11 cellular contexts compared by ENCODE assay signal in the genomic region with DNA sequence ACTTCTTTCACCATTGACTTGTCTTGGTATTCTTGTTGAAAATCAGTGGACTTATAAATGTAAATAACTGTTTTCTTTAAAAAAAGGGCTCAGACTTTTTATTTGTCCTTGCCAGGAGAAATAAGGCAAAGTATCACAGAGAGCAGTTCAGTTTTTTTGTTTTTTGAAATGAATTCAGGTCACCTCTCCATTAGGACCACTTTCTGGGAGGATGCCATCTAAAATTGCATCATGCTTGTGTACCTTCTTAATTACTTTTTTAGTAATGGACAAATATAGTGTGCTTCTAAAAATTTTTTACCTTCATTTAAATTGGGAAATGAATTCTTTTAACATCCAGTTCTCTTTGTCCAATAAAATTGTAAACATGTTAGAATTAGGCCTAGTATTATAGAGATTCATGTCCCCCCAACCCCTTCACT.
DNase-seq lines count a peak whose midpoint lies in the region; FAIRE-seq and TF ChIP-seq lines count a peak whose summit lies in the region.
"Had no signal": no experiment of that assay in that cellular context is flagged by ENCODE, and none has a peak within 500 bp of the region (broad histone marks: within the 10 kb centered on the region; RNA-seq: fewer than 3 reads in every experiment).

No MANE protein-coding gene starts in this region.

- H3K9me3 ChIP-seq in H1 (ENCODE audit: insufficient read depth in 2 of 2, low read depth in 1 of 2, low read length in 1 of 2) (no peaks in the 10 kb centered on the region), GM23248 (ENCODE audit: low read depth) (no peaks in the 10 kb centered on the region)

- H2BK12ac ChIP-seq in H1 (ENCODE audit: low read depth, low read length), result peak overlapping the region; percentile 82; the same call in 1 of the 2 replicates

- H4K8ac ChIP-seq in H1 (ENCODE audit: extremely low read depth, insufficient read depth, low read length), result no peak overlapping the region

- H3K4me3 ChIP-seq in H1 (ENCODE audit: extremely low read depth in 1 of 4, insufficient read depth in 2 of 4, low read depth in 3 of 4, low read length in 4 of 4) (peak overlapping the region; percentile 14 to 72 (median 36); a peak in 5 of 8 replicates), GM23248 (no peak overlapping the region)

- in situ Hi-C loops in GM23248 (cut with MboI), result no loop called here

- DNase-seq in NCI-H1694 treated with DMSO at 0.1 percent for 48 hours (lab: John Stamatoyannopoulos, UW) (peak; percentile 16), NCI-H1694 (lab: John Stamatoyannopoulos, UW) (no peak), LoVo (ENCODE audit: low spot score) (peak; percentile 21), H1 (ENCODE audit: low read depth in 1 of 2, low spot score in 2 of 2) (no peak), osteocyte (ENCODE audit: extremely low spot score, unreplicated experiment) (no peak), GM23248 (no peak), GM03348 (ENCODE audit: low spot score) (no peak), iPS-NIHi11 (ENCODE audit: low spot score) (no peak)
- DNase-seq: ACHN, anterior cingulate cortex had no signal

- H3K79me1 ChIP-seq in H1 (ENCODE audit: low read depth, low read length), result no peaks in the 10 kb centered on the region

- no peaks in the 10 kb centered on the region for H3K23me2 ChIP-seq in H1 (ENCODE audit: low read depth, low read length)

- TF ChIP-seq EP300 in H1 (IDR thresholded peaks at IDR 0.05; ENCODE audit: borderline replicate concordance in 1 of 2, low read depth in 2 of 2, low read length in 2 of 2), result no peak

- H3K27me3 ChIP-seq in H1 (replicated peaks in 1 of 4; ENCODE audit: control insufficient read depth in 3 of 4, extremely low read depth in 1 of 4, insufficient read depth in 3 of 4, low read length in 3 of 4) (no peaks in the 10 kb centered on the region), GM23248 (replicated peaks; ENCODE audit: insufficient read depth) (no peaks in the 10 kb centered on the region)

- H3F3A ChIP-seq in GM23248 (ENCODE audit: insufficient read depth), result no peaks in the 10 kb centered on the region

- H3K4me3 Mint-ChIP-seq in osteocyte (ENCODE audit: unreplicated experiment), result peak overlapping the region; percentile 86

- CTCF ChIA-PET in H1 (lab: Charles Lee; ENCODE audit: partially characterized antibody), result interaction anchor here (0.6 kb wide), 1 partner anchor 1440 kb away, joined by 3 read pairs; no protein-coding TSS in a partner anchor

- no peak overlapping the region for H2BK20ac ChIP-seq in H1 (ENCODE audit: low read length)

- peak overlapping the region; percentile 80 for H3K18ac ChIP-seq in H1 (ENCODE audit: extremely low read depth, low read length)

- peak overlapping the region; percentile 92 for H3K27ac Mint-ChIP-seq in osteocyte (ENCODE audit: unreplicated experiment)

- peak overlapping the region; percentile 57; the same call in 1 of the 2 replicates for H2AK5ac ChIP-seq in H1 (ENCODE audit: low read depth, low read length)

- H3K36me3 ChIP-seq in H1 (ENCODE audit: control insufficient read depth in 2 of 4, insufficient read depth in 4 of 4, low read length in 3 of 4) (peaks cover 0 to 4% (median 0%) of the 10 kb centered on the region in 4 experiments; a peak in 1 of 8 replicates), GM23248 (ENCODE audit: low read depth) (no peaks in the 10 kb centered on the region)

- peaks cover 28% of the 10 kb centered on the region for H3K4me1 Mint-ChIP-seq in osteocyte (ENCODE audit: unreplicated experiment)

- POLR2A ChIA-PET in H1 (lab: Charles Lee; ENCODE audit: partially characterized antibody), result no interaction called here

- no peak for TF ChIP-seq CTCF in H1 (IDR thresholded peaks at IDR 0.05; ENCODE audit: control extremely low read depth in 1 of 3, insufficient read depth in 1 of 3, low read depth in 1 of 3, low read length in 3 of 3)
- TF ChIP-seq CTCF in osteocyte (IDR thresholded peaks at IDR 0.05), result no peak

- no peak overlapping the region for H4K91ac ChIP-seq in H1 (replicated peaks; ENCODE audit: insufficient read length, low read length)

- H3K14ac ChIP-seq in H1 (ENCODE audit: insufficient read length), result no peak overlapping the region

- no peaks in the 10 kb centered on the region for H3K9me2 ChIP-seq in GM23248 (ENCODE audit: insufficient read depth)

- no peak overlapping the region for H3K56ac ChIP-seq in H1 (replicated peaks; ENCODE audit: insufficient read length, low read depth, low read length)

- H3K4me1 ChIP-seq in H1 (replicated peaks in 1 of 4; ENCODE audit: control insufficient read depth in 3 of 4, insufficient read depth in 4 of 4, low read length in 3 of 4) (peaks cover 0 to 5% (median 0%) of the 10 kb centered on the region in 4 experiments; a peak in 2 of 7 replicates), GM23248 (ENCODE audit: insufficient read depth) (no peaks in the 10 kb centered on the region)

- H3K79me2 ChIP-seq in H1 (ENCODE audit: control insufficient read depth in 1 of 2, insufficient read depth in 2 of 2, low read length in 2 of 2) (no peaks in the 10 kb centered on the region), GM23248 (ENCODE audit: insufficient read depth) (no peaks in the 10 kb centered on the region)

- FAIRE-seq in H1 (lab: Jason Lieb, UNC), result no peak
- FAIRE-seq: frontal cortex had no signal

- H3K27ac ChIP-seq in H1 (ENCODE audit: low read depth, low read length) (peak overlapping the region; percentile 60), GM23248 (no peak overlapping the region)

- no peak overlapping the region for H3K23ac ChIP-seq in H1 (ENCODE audit: insufficient read length)

- peaks cover 2% of the 10 kb centered on the region for H3K36me3 Mint-ChIP-seq in osteocyte (ENCODE audit: unreplicated experiment)

- no peak for TF ChIP-seq RAD21 in H1 (IDR thresholded peaks at IDR 0.05 in 1 of 2, conservative IDR thresholded peaks at IDR 0.05 in 1 of 2; ENCODE audit: low read depth in 2 of 2, low read length in 2 of 2)

- no peak overlapping the region for H2BK15ac ChIP-seq in H1 (ENCODE audit: low read length)

- no peaks in the 10 kb centered on the region for H3K9me3 Mint-ChIP-seq in osteocyte (ENCODE audit: unreplicated experiment)

- no peak for TF ChIP-seq POLR2A in H1 (IDR thresholded peaks at IDR 0.05; ENCODE audit: control extremely low read depth in 1 of 2, low read depth in 2 of 2, low read length in 2 of 2)

- H3K27me3 Mint-ChIP-seq in osteocyte (ENCODE audit: unreplicated experiment), result no peaks in the 10 kb centered on the region

- H4K5ac ChIP-seq in H1 (ENCODE audit: insufficient read length, low read depth, low read length), result peak overlapping the region; percentile 76

- H3K9ac ChIP-seq in H1 (replicated peaks in 1 of 4; ENCODE audit: extremely low read depth in 1 of 4, low read depth in 3 of 4, low read length in 3 of 4) (peak overlapping the region in 3 of 4 experiments; percentile 29 to 79 (median 58); a peak in 3 of 7 replicates), GM23248 (no peak overlapping the region)

- H2BK120ac ChIP-seq in H1 (replicated peaks; ENCODE audit: low read depth, low read length), result no peak overlapping the region

- H2BK5ac ChIP-seq in H1 (ENCODE audit: low read depth, low read length), result no peak overlapping the region

- H4K20me1 ChIP-seq in H1 (replicated peaks in 1 of 2; ENCODE audit: control insufficient read depth in 1 of 2, insufficient read depth in 2 of 2, low read length in 2 of 2) (no peaks in the 10 kb centered on the region), GM23248 (ENCODE audit: insufficient read depth) (no peaks in the 10 kb centered on the region)

- peak overlapping the region; percentile 49 to 94 for H3K4me2 ChIP-seq in H1 (ENCODE audit: insufficient read depth in 1 of 2, low read depth in 2 of 2, low read length in 2 of 2)
- H3K4me2 ChIP-seq in GM23248 (ENCODE audit: unreplicated experiment), result no peak overlapping the region

- H2AFZ ChIP-seq in H1 (ENCODE audit: low read length) (peak overlapping the region; percentile 57; the same call in 1 of the 2 replicates), GM23248 (no peak overlapping the region)

- H3K4ac ChIP-seq in H1 (replicated peaks; ENCODE audit: insufficient read length, low read depth, low read length), result no peak overlapping the region

TF ChIP-seq in H1, 55 proteins besides CTCF, POLR2A, EP300 and RAD21 (continues in another document):
- TF ChIP-seq, protein P1, sequence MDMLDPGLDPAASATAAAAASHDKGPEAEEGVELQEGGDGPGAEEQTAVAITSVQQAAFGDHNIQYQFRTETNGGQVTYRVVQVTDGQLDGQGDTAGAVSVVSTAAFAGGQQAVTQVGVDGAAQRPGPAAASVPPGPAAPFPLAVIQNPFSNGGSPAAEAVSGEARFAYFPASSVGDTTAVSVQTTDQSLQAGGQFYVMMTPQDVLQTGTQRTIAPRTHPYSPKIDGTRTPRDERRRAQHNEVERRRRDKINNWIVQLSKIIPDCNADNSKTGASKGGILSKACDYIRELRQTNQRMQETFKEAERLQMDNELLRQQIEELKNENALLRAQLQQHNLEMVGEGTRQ (IDR thresholded peaks at IDR 0.05; ENCODE audit: low read length), result no peak
- TF ChIP-seq CBX8 (IDR thresholded peaks at IDR 0.05; ENCODE audit: borderline replicate concordance, low read depth, low read length) (no peak), CREB1 (IDR thresholded peaks at IDR 0.05) (no peak), PHF8 (conservative IDR thresholded peaks at IDR 0.05; ENCODE audit: low read depth, low read length) (no peak), CTBP2 (IDR thresholded peaks at IDR 0.05; ENCODE audit: borderline replicate concordance, insufficient read depth, insufficient read length, low read length) (no peak), BCL11A (IDR thresholded peaks at IDR 0.05; ENCODE audit: low read depth in 2 of 2, low read length in 2 of 2) (no peak), BRCA1 (IDR thresholded peaks at IDR 0.05; ENCODE audit: low read depth, low read length) (no peak), NRF1 (IDR thresholded peaks at IDR 0.05; ENCODE audit: low read depth, low read length) (no peak), BACH1 (IDR thresholded peaks at IDR 0.05; ENCODE audit: low read length) (no peak), TAF1 (IDR thresholded peaks at IDR 0.05; ENCODE audit: low read depth, low read length) (no peak), RXRA (IDR thresholded peaks at IDR 0.05; ENCODE audit: insufficient read depth, low read depth, low read length) (no peak), TBP (IDR thresholded peaks at IDR 0.05; ENCODE audit: low read depth, low read length) (no peak), KDM4A (IDR thresholded peaks at IDR 0.05; ENCODE audit: low read depth, low read length, severe bottlenecking) (no peak)
- TF ChIP-seq, protein P2, sequence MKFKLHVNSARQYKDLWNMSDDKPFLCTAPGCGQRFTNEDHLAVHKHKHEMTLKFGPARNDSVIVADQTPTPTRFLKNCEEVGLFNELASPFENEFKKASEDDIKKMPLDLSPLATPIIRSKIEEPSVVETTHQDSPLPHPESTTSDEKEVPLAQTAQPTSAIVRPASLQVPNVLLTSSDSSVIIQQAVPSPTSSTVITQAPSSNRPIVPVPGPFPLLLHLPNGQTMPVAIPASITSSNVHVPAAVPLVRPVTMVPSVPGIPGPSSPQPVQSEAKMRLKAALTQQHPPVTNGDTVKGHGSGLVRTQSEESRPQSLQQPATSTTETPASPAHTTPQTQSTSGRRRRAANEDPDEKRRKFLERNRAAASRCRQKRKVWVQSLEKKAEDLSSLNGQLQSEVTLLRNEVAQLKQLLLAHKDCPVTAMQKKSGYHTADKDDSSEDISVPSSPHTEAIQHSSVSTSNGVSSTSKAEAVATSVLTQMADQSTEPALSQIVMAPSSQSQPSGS (IDR thresholded peaks at IDR 0.05; ENCODE audit: low read length), result no peak

Comparison
In these comparisons a context has a peak if more than half of its experiments do, and no peak if none do; other contexts are left out.
1. DNase-seq: peak in NCI-H1694 treated with DMSO at 0.1 percent for 48 hours (single experiment) and LoVo (single experiment); none in NCI-H1694 (single experiment), H1 (0 of 2), osteocyte (single experiment), GM23248 (single experiment), GM03348 (single experiment) and iPS-NIHi11 (single experiment).